In genomic region chr2:238057696-238058575, GRCh38 we compare ENCODE assay signal across 1 cellular context. TPM values are rescaled to one million over a fixed set of nuclear protein-coding genes. Genes with fewer than 3 reads are reported as not detected.
"Had no signal": no experiment of that assay in that cellular context is flagged by ENCODE, and none has a peak within 500 bp of the region (broad histone marks: within the 10 kb centered on the region; RNA-seq: fewer than 3 reads in every experiment).

No MANE protein-coding gene starts in this region.

RNA-seq across cellular contexts. Expression of gene ESPNL, which starts 42.2 kb away (rescaled TPM):
- total RNA-seq: astrocyte had no signal
